In genomic region chr9:137423001-137423809, GRCh38 we compare ENCODE assay signal across 8 cellular contexts. TPM values are rescaled to one million over a fixed set of nuclear protein-coding genes. Genes with fewer than 3 reads are reported as not detected.
DNase-seq lines count a peak whose midpoint lies in the region; ATAC-seq and TF ChIP-seq lines count a peak whose summit lies in the region.

TSS of gene EXD3 (minus strand) at chr9:137423162. CDS start at chr9:137395357, 27,805 bp downstream.
TSS of gene NOXA1 (plus strand) at chr9:137423393. CDS start at chr9:137423530, 137 bp downstream.

- peak in 1 of 4 donors; percentile 71 for TF ChIP-seq POLR2A in upper lobe of left lung (IDR thresholded peaks at IDR 0.05)

- peak; percentile 83 for DNase-seq in NCI-H1105 treated with DMSO at 0.1 percent for 48 hours (lab: John Stamatoyannopoulos, UW)
- peak; percentile 90 for DNase-seq in SW480 (ENCODE audit: low spot score)
- peak; percentile 98 for DNase-seq in adipocyte (ENCODE audit: low read depth)
- DNase-seq in left cardiac atrium, result peak; percentile 94
- DNase-seq in progenitor cell of endocrine pancreas (ENCODE audit: low spot score, unreplicated experiment), result peak; percentile 95
- peak; percentile 95 to 99 for DNase-seq in upper lobe of left lung

- TF ChIP-seq EP300 in upper lobe of left lung (IDR thresholded peaks at IDR 0.05), result no peak

- H3K9me3 Mint-ChIP-seq in progenitor cell of endocrine pancreas (ENCODE audit: low read depth), result no peaks in the 10 kb centered on the region

- peak within 1 kb of the TSS; percentile 88 for H3K4me3 Mint-ChIP-seq in progenitor cell of endocrine pancreas (ENCODE audit: low read depth)

- H3K4me1 ChIP-seq in adipocyte (ENCODE audit: control insufficient read depth, insufficient read depth, low read length) (peaks cover 28% of the 10 kb centered on the region), upper lobe of left lung (peaks cover 9 to 30% (median 22%) of the 10 kb centered on the region in 4 donors)

- no peaks in the 10 kb centered on the region for H3K27me3 Mint-ChIP-seq in progenitor cell of endocrine pancreas

- 0% methylated on average over 7 of the region's 108 CpGs; no CpG with 5 or more reads in 1 of the 2 donors for WGBS in upper lobe of left lung, 2 donors

- H3K9ac ChIP-seq in adipocyte (ENCODE audit: low read length), result peak within 1 kb of the TSS; percentile 87

- H3K4me3 ChIP-seq in adipocyte (ENCODE audit: low read length) (peak within 1 kb of the TSS; percentile 90), upper lobe of left lung (peak within 1 kb of the TSS; percentile 82 to 100 (median 94))

- TF ChIP-seq CTCF in GM12873 (IDR thresholded peaks at IDR 0.05; ENCODE audit: insufficient read depth, low read depth, low read length, missing control alignments) (peak; percentile 72), progenitor cell of endocrine pancreas (IDR thresholded peaks at IDR 0.05; ENCODE audit: unreplicated experiment) (peak; percentile 72), upper lobe of left lung (IDR thresholded peaks at IDR 0.05) (peak; percentile 83 to 98 (median 96))

- H3K36me3 ChIP-seq in adipocyte (ENCODE audit: control insufficient read depth, insufficient read depth, low read length, severe bottlenecking) (no peaks in the 10 kb centered on the region), upper lobe of left lung (no peaks in the 10 kb centered on the region)

- ATAC-seq in HG02642 (IDR thresholded peaks at IDR 0.05; ENCODE audit: poor library complexity, unreplicated experiment), result peak; percentile 90
- peak; percentile 95 to 98 for ATAC-seq in left cardiac atrium
- peak; percentile 97 for ATAC-seq in upper lobe of left lung (ENCODE audit: low FRiP score in 2 of 2)

- H3K9me3 ChIP-seq in adipocyte (ENCODE audit: control insufficient read depth, low read length) (no peaks in the 10 kb centered on the region), upper lobe of left lung (no peaks in the 10 kb centered on the region)

- H3K27ac ChIP-seq in upper lobe of left lung, result peak within 1 kb of the TSS; percentile 74 to 91 (median 84)

- peaks cover 10% of the 10 kb centered on the region for H3K4me1 Mint-ChIP-seq in progenitor cell of endocrine pancreas (ENCODE audit: low read depth)

- H3K27me3 ChIP-seq in adipocyte (replicated peaks; ENCODE audit: control insufficient read depth, insufficient read depth, low read length) (no peaks in the 10 kb centered on the region), upper lobe of left lung (no peaks in the 10 kb centered on the region)

- intact Hi-C loops in left cardiac atrium (cut with DNase I), result no loop called here

- peak within 1 kb of the TSS; percentile 94 for H3K27ac Mint-ChIP-seq in progenitor cell of endocrine pancreas

- no peaks in the 10 kb centered on the region for H3K36me3 Mint-ChIP-seq in progenitor cell of endocrine pancreas (ENCODE audit: insufficient read depth)

RNA-seq across cellular contexts. Expression of gene EXD3, which starts in this region (rescaled TPM):
- total RNA-seq in left cardiac atrium, result 10 to 100 TPM in 1 of 2 donors, 1 to 10 TPM in 1; 8.0 to 11.7 TPM
- 31.7 and 33.8 TPM in 2 replicates for total RNA-seq in progenitor cell of endocrine pancreas
- total RNA-seq in upper lobe of left lung, result 100 to 1,000 TPM in 1 of 6 donors, 10 to 100 TPM in 5; 12.3 to 118 (median 24.8) TPM

RNA-seq across cellular contexts. Expression of gene NOXA1, which starts in this region (rescaled TPM):
- 1 to 10 TPM; 2.5 to 5.3 TPM for total RNA-seq in left cardiac atrium
- total RNA-seq in progenitor cell of endocrine pancreas, result 15.3 and 16.3 TPM in 2 replicates
- 10 to 100 TPM in 3 of 6 donors, 1 to 10 TPM in 3; 3.3 to 34.6 (median 11.7) TPM for total RNA-seq in upper lobe of left lung

Comparison
In these comparisons a context has a peak if more than half of its experiments do, and no peak if none do; other contexts are left out.
1. Peak in every context shown above with its lines: DNase-seq, ATAC-seq, H3K4me3 ChIP-seq and H3K27ac ChIP-seq.